In genomic region chr1:222928212-222928611, GRCh38 we compare ENCODE assay signal across 8 cellular contexts.
DNase-seq lines count a peak whose midpoint lies in the region; ATAC-seq and TF ChIP-seq lines count a peak whose summit lies in the region.

No MANE protein-coding gene starts in this region.

- H3K36me3 ChIP-seq in A673 (ENCODE audit: insufficient read depth, low read length, poor library complexity, severe bottlenecking): no peaks in the 10 kb centered on the region
- H3K36me3 ChIP-seq in lung (ENCODE audit: control insufficient read depth in 2 of 2, insufficient read depth in 2 of 2, low read length in 2 of 2): no peaks in the 10 kb centered on the region

- H3K27ac ChIP-seq in A673 (ENCODE audit: low read depth, low read length, poor library complexity, severe bottlenecking): no peak overlapping the region
- peak overlapping the region; percentile 53 to 79 for H3K27ac ChIP-seq in lung (ENCODE audit: low read depth in 1 of 2, low read length in 1 of 2)

- ATAC-seq in lung (ENCODE audit: insufficient read depth, low FRiP score): peak; percentile 60
- ATAC-seq in GM21515 (IDR thresholded peaks at IDR 0.05; ENCODE audit: unreplicated experiment): no peak

- TF ChIP-seq CTCF in A673 (conservative IDR thresholded peaks at IDR 0.05; ENCODE audit: low read depth, low read length): no peak
- TF ChIP-seq CTCF in epithelial cell of esophagus (IDR thresholded peaks at IDR 0.05; ENCODE audit: insufficient read depth, low read depth, low read length, missing control alignments): no peak
- no peak for TF ChIP-seq CTCF in lung (IDR thresholded peaks at IDR 0.05; ENCODE audit: control extremely low read depth, extremely low read depth)

- CTCF ChIA-PET in A673 (lab: Charles Lee): interaction anchor here (0.6 kb wide), 1 partner anchor 24 kb away, joined by 5 read pairs; no protein-coding TSS in a partner anchor

- no peaks in the 10 kb centered on the region for H3K9me3 ChIP-seq in A673 (ENCODE audit: low read depth, low read length, poor library complexity, severe bottlenecking)
- no peaks in the 10 kb centered on the region for H3K9me3 ChIP-seq in lung (ENCODE audit: control insufficient read depth in 2 of 2, insufficient read depth in 1 of 2, low read length in 1 of 2)

- intact Hi-C loops in A673 (cut with micrococcal nuclease; ENCODE audit: unreplicated experiment): no loop called here

- BruUV-seq in A673 (replicated peaks; lab: Mats Ljungman, UMichigan): no TSS peak

- WGBS in lung, 2 donors: 42 to 57% methylated on average over 3 of the region's 3 CpGs

- H3K4me3 ChIP-seq in A673 (ENCODE audit: low read depth, low read length, poor library complexity, severe bottlenecking) (no peak overlapping the region), epithelial cell of esophagus (ENCODE audit: low read length) (no peak overlapping the region), lung (peak overlapping the region; percentile 16)

- DNase-seq in A673 (ENCODE audit: low spot score) (peak; percentile 28), NCI-H446 treated with DMSO at 0.1 percent for 48 hours (lab: John Stamatoyannopoulos, UW) (peak; percentile 47), epithelial cell of esophagus (ENCODE audit: low read depth) (peak; percentile 49), lung (ENCODE audit: low spot score) (peak; percentile 49), AG08396 (ENCODE audit: low spot score) (no peak), dedifferentiated amniotic fluid mesenchymal stem cell (ENCODE audit: extremely low spot score) (no peak)
- DNase-seq in stimulated activated CD4-positive, alpha-beta T cell treated with anti-CD3 and anti-CD28 coated beads, Interleukin-4, amount 100 ng/mL, for 1 hour: no peak

- POLR2A ChIA-PET in A673 (lab: Charles Lee; ENCODE audit: low non-redundant PET): interaction anchor here (0.7 kb wide), 1 partner anchor 58 kb away, joined by 5 read pairs; no protein-coding TSS in a partner anchor

- H3K4me1 ChIP-seq in A673 (ENCODE audit: insufficient read depth, low read length, poor library complexity, severe bottlenecking): peaks cover 3% of the 10 kb centered on the region
- H3K4me1 ChIP-seq in lung (ENCODE audit: control insufficient read depth in 2 of 2, insufficient read depth in 2 of 2, low read length in 2 of 2): peaks cover 0 to 11% of the 10 kb centered on the region in 2 donors

- H3K27me3 ChIP-seq in A673 (replicated peaks; ENCODE audit: insufficient read depth, low read depth, low read length, poor library complexity) (no peaks in the 10 kb centered on the region), lung (ENCODE audit: control insufficient read depth, insufficient read depth) (no peaks in the 10 kb centered on the region)

Comparison
In these comparisons a context has a peak if more than half of its experiments do, and no peak if none do; other contexts are left out.
1. DNase-seq: peak in A673 (single experiment), NCI-H446 treated with DMSO at 0.1 percent for 48 hours (single experiment), epithelial cell of esophagus (single experiment) and lung (single experiment); none in stimulated activated CD4-positive, alpha-beta T cell treated with anti-CD3 and anti-CD28 coated beads, Interleukin-4, amount 100 ng/mL, for 1 hour (single experiment), AG08396 (single experiment) and dedifferentiated amniotic fluid mesenchymal stem cell (single experiment).